1 cellular context compared by ENCODE assay signal in genomic region chr6:28949656-28950195, GRCh38. TPM values are rescaled to one million over a fixed set of nuclear protein-coding genes. Genes with fewer than 3 reads are reported as not detected.
"Had no signal": no experiment of that assay in that cellular context is flagged by ENCODE, and none has a peak within 500 bp of the region (broad histone marks: within the 10 kb centered on the region; RNA-seq: fewer than 3 reads in every experiment).

No MANE protein-coding gene starts in this region.

RNA-seq across cellular contexts. Expression of gene ZNF311, which starts 55.4 kb away (rescaled TPM):
- polyA plus RNA-seq: IgD-negative memory B cell had no signal
